Comparison of ENCODE assay signal across 15 cellular contexts in the genomic region with DNA sequence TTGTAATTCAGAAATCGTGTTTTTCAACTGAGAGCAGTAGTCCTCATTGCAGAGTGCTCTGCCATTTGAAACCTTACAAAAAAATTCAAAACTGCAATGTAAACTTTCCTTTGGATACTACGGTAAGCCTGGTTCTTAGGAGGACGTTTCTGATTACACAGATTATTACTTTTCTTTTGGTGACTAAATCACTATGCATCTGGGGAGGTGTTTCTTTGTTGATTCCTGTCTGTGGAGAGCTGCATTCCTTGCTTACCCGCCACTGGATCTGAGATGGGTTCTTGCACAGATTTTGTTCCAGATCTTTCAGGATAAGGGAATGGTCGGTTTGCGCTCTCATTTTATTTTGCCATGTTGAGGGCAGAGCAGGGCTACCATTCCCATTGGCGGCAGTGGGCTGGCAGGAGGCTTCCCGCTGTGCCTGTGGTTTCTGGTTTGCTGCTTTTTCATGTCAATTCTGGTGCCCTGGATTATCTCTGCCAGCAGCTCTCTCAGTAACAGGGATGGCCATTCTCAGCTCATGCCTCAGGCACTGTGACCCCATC.
A peak's percentile ranks its signal among the peaks of the same experiment; 100 is the strongest.
DNase-seq lines count a peak whose midpoint lies in the region; ATAC-seq and TF ChIP-seq lines count a peak whose summit lies in the region.
"Had no signal": no experiment of that assay in that cellular context is flagged by ENCODE, and none has a peak within 500 bp of the region (broad histone marks: within the 10 kb centered on the region; RNA-seq: fewer than 3 reads in every experiment).

No MANE protein-coding gene starts in this region.

- ATAC-seq in heart right ventricle (no peak), HG03159 (IDR thresholded peaks at IDR 0.05; ENCODE audit: unreplicated experiment) (no peak), HG03457 (IDR thresholded peaks at IDR 0.05; ENCODE audit: unreplicated experiment) (no peak)
- ATAC-seq: GM23338 had no signal

- TF ChIP-seq CTCF in right atrium auricular region (IDR thresholded peaks at IDR 0.05) (no peak), heart right ventricle (IDR thresholded peaks at IDR 0.05) (no peak), RWPE1 (conservative IDR thresholded peaks at IDR 0.05; ENCODE audit: low read depth) (no peak), GM10248 (IDR thresholded peaks at IDR 0.05; ENCODE audit: control extremely low read depth, extremely low read depth, low read depth, missing control alignments) (no peak)

- no peak overlapping the region for H3K27ac ChIP-seq in right atrium auricular region
- H3K27ac ChIP-seq in heart right ventricle, result no peak overlapping the region
- H3K27ac ChIP-seq in RWPE1, result peak overlapping the region; percentile 79
- H3K27ac ChIP-seq: C4-2B, HL-60 had no signal

- POLR2A ChIA-PET in RWPE1 (lab: Yijun Ruan, JAX; ENCODE audit: low non-redundant PET), result no interaction called here
- POLR2A ChIA-PET in GM10248 (lab: Yijun Ruan, JAX), result no interaction called here

- intact Hi-C loops in heart right ventricle (cut with DNase I), result no loop called here

- H3K27me3 ChIP-seq in right atrium auricular region (no peaks in the 10 kb centered on the region), heart right ventricle (peaks cover 0 to 72% (median 33%) of the 10 kb centered on the region in 7 donors)

- H3K36me3 ChIP-seq in right atrium auricular region (no peaks in the 10 kb centered on the region), heart right ventricle (no peaks in the 10 kb centered on the region)

- peak; percentile 23 for DNase-seq in right atrium auricular region (ENCODE audit: low spot score)
- no peak for DNase-seq in heart right ventricle
- DNase-seq in RWPE1 (ENCODE audit: low spot score), result peak; percentile 7
- peak; percentile 51 for DNase-seq in iris pigment epithelial cell (ENCODE audit: low read depth)
- no peak for DNase-seq in GM10248 (ENCODE audit: extremely low spot score)
- DNase-seq: CD4-positive, alpha-beta memory T cell; DMS153; DMS79; GDM1; H7 had no signal

- no peaks in the 10 kb centered on the region for H3K4me1 ChIP-seq in right atrium auricular region
- no peaks in the 10 kb centered on the region for H3K4me1 ChIP-seq in heart right ventricle

- H3K9me3 ChIP-seq in right atrium auricular region (no peaks in the 10 kb centered on the region), heart right ventricle (no peaks in the 10 kb centered on the region)

- WGBS in heart right ventricle, 2 donors, result 67 to 76% methylated on average over 8 of the region's 8 CpGs

- H3K4me3 ChIP-seq in right atrium auricular region, result no peak overlapping the region
- H3K4me3 ChIP-seq in heart right ventricle, result no peak overlapping the region
- H3K4me3 ChIP-seq: GM23338 had no signal

- CTCF ChIA-PET in RWPE1 (lab: Yijun Ruan, JAX) (no interaction called here), GM10248 (lab: Yijun Ruan, JAX) (no interaction called here)

Comparison
In these comparisons a context has a peak if more than half of its experiments do, and no peak if none do; other contexts are left out.
1. DNase-seq: peak in right atrium auricular region (single experiment), RWPE1 (single experiment) and iris pigment epithelial cell (single experiment); none in heart right ventricle (0 of 2) and GM10248 (single experiment).